ENCODE assay signal across 9 cellular contexts in genomic region chr19:3065675-3066357, GRCh38. TPM values are rescaled to one million over a fixed set of nuclear protein-coding genes. Genes with fewer than 3 reads are reported as not detected.
DNase-seq lines count a peak whose midpoint lies in the region; ATAC-seq and TF ChIP-seq lines count a peak whose summit lies in the region.
"Had no signal": no experiment of that assay in that cellular context is flagged by ENCODE, and none has a peak within 500 bp of the region (broad histone marks: within the 10 kb centered on the region; RNA-seq: fewer than 3 reads in every experiment).

No MANE protein-coding gene starts in this region.

- no peak for ATAC-seq in CD4-positive, CD25-positive, alpha-beta regulatory T cell (ENCODE audit: low read depth in 2 of 2)
- peak; percentile 70 for ATAC-seq in HG03108 (IDR thresholded peaks at IDR 0.05; ENCODE audit: unreplicated experiment)
- ATAC-seq in GM21529 (IDR thresholded peaks at IDR 0.05; ENCODE audit: unreplicated experiment), result no peak
- no peak for ATAC-seq in activated CD8-positive, alpha-beta T cell treated with anti-CD3 and anti-CD28 coated beads, Interleukin-2, amount 10 ng/mL, durations not matched to agents 7 days and 5 days

- no peak overlapping the region for H3K4me3 Mint-ChIP-seq in CD4-positive, CD25-positive, alpha-beta regulatory T cell
- no peak overlapping the region for H3K4me3 Mint-ChIP-seq in activated CD8-positive, alpha-beta T cell treated with anti-CD3 and anti-CD28 coated beads, Interleukin-2, amount 10 ng/mL, durations not matched to agents 7 days and 5 days

- in situ Hi-C loops in GM18951 (cut with MboI; ENCODE audit: low sequenced_read_pairs, unreplicated experiment), result no loop called here

- POLR2A ChIA-PET in activated CD8-positive, alpha-beta T cell treated with anti-CD3 and anti-CD28 coated beads, Interleukin-2, amount 10 ng/mL, durations not matched to agents 7 days and 5 days (lab: Charles Lee), result no interaction called here

- peak overlapping the region; percentile 19; the same call in 1 of the 2 replicates for H3K9ac ChIP-seq in SU-DHL-6 (ENCODE audit: low read length)
- H3K9ac ChIP-seq: KMS-11 had no signal

- peak overlapping the region; percentile 23 for H3K4me2 ChIP-seq in SU-DHL-6 (ENCODE audit: low read depth, low read length, poor library complexity, severe bottlenecking)
- H3K4me2 ChIP-seq: KMS-11 had no signal

- H3K9me3 Mint-ChIP-seq in CD4-positive, CD25-positive, alpha-beta regulatory T cell, result peaks cover 0 to 2% (median 0%) of the 10 kb centered on the region in 7 donors
- H3K9me3 Mint-ChIP-seq in activated CD8-positive, alpha-beta T cell treated with anti-CD3 and anti-CD28 coated beads, Interleukin-2, amount 10 ng/mL, durations not matched to agents 7 days and 5 days (ENCODE audit: insufficient read depth), result no peaks in the 10 kb centered on the region

- intact Hi-C loops in tibial artery (cut with DNase I; ENCODE audit: low total_unique reads), result no loop called here

- H3K27ac ChIP-seq in CD4-positive, CD25-positive, alpha-beta regulatory T cell (ENCODE audit: insufficient read depth, low read length, poor library complexity, severe bottlenecking), result no peak overlapping the region
- H3K27ac ChIP-seq in SU-DHL-6 (ENCODE audit: low read depth, low read length), result peak overlapping the region; percentile 46
- H3K27ac ChIP-seq in tibial artery, result no peak overlapping the region
- H3K27ac ChIP-seq: KMS-11 had no signal

- H3K4me3 ChIP-seq in CD4-positive, CD25-positive, alpha-beta regulatory T cell (ENCODE audit: low read depth, low read length), result no peak overlapping the region
- H3K4me3 ChIP-seq in SU-DHL-6 (ENCODE audit: insufficient read depth, low read length, poor library complexity, severe bottlenecking), result no peak overlapping the region
- H3K4me3 ChIP-seq in tibial artery, result no peak overlapping the region

- peak overlapping the region; percentile 59 to 92 (median 60) for H3K27ac Mint-ChIP-seq in CD4-positive, CD25-positive, alpha-beta regulatory T cell
- no peak overlapping the region for H3K27ac Mint-ChIP-seq in activated CD8-positive, alpha-beta T cell treated with anti-CD3 and anti-CD28 coated beads, Interleukin-2, amount 10 ng/mL, durations not matched to agents 7 days and 5 days

- H3K4me1 Mint-ChIP-seq in CD4-positive, CD25-positive, alpha-beta regulatory T cell, result peaks cover 0 to 28% (median 6%) of the 10 kb centered on the region in 4 donors
- peaks cover 17% of the 10 kb centered on the region for H3K4me1 Mint-ChIP-seq in activated CD8-positive, alpha-beta T cell treated with anti-CD3 and anti-CD28 coated beads, Interleukin-2, amount 10 ng/mL, durations not matched to agents 7 days and 5 days (ENCODE audit: low read depth)

- H3K9me3 ChIP-seq in CD4-positive, CD25-positive, alpha-beta regulatory T cell (ENCODE audit: control insufficient read depth in 2 of 2, low read length in 2 of 2), result no peaks in the 10 kb centered on the region
- no peaks in the 10 kb centered on the region for H3K9me3 ChIP-seq in SU-DHL-6 (ENCODE audit: insufficient read depth, low read length)
- H3K9me3 ChIP-seq in tibial artery, result no peaks in the 10 kb centered on the region

- no peaks in the 10 kb centered on the region for H3K9me2 ChIP-seq in SU-DHL-6 (replicated peaks; ENCODE audit: insufficient read depth, low read length)

- H2AFZ ChIP-seq in SU-DHL-6 (ENCODE audit: low read depth, low read length, severe bottlenecking), result peak overlapping the region; percentile 42

- H4K20me1 ChIP-seq in SU-DHL-6 (ENCODE audit: low read depth, low read length), result no peaks in the 10 kb centered on the region

- no peaks in the 10 kb centered on the region for H3K27me3 ChIP-seq in CD4-positive, CD25-positive, alpha-beta regulatory T cell (ENCODE audit: control insufficient read depth, insufficient read depth, low read length)
- H3K27me3 ChIP-seq in SU-DHL-6 (ENCODE audit: low read length), result no peaks in the 10 kb centered on the region
- H3K27me3 ChIP-seq in tibial artery, result peaks cover 0 to 6% of the 10 kb centered on the region in 2 donors

- H3K36me3 ChIP-seq in CD4-positive, CD25-positive, alpha-beta regulatory T cell (ENCODE audit: control insufficient read depth, insufficient read depth, low read length), result peaks cover under 1% of the 10 kb centered on the region
- H3K36me3 ChIP-seq in SU-DHL-6 (ENCODE audit: low read length) (no peaks in the 10 kb centered on the region), tibial artery (no peaks in the 10 kb centered on the region)

- H3K4me1 ChIP-seq in CD4-positive, CD25-positive, alpha-beta regulatory T cell (ENCODE audit: control insufficient read depth, insufficient read depth, low read length, poor library complexity, severe bottlenecking), result peaks cover 13% of the 10 kb centered on the region
- H3K4me1 ChIP-seq in tibial artery, result peaks cover 0 to 13% (median 12%) of the 10 kb centered on the region in 4 donors

- CTCF ChIA-PET in activated CD8-positive, alpha-beta T cell treated with anti-CD3 and anti-CD28 coated beads, Interleukin-2, amount 10 ng/mL, durations not matched to agents 7 days and 5 days (lab: Charles Lee), result interaction anchor here (1.1 to 1.3 kb wide), 2 partner anchors 10 to 108 kb away, joined by 3 to 4 read pairs; no protein-coding TSS in a partner anchor

- H3K36me3 Mint-ChIP-seq in CD4-positive, CD25-positive, alpha-beta regulatory T cell, result peaks cover 2% of the 10 kb centered on the region
- H3K36me3 Mint-ChIP-seq in activated CD8-positive, alpha-beta T cell treated with anti-CD3 and anti-CD28 coated beads, Interleukin-2, amount 10 ng/mL, durations not matched to agents 7 days and 5 days (ENCODE audit: low read depth), result peaks cover 3% of the 10 kb centered on the region

- peaks cover 14% of the 10 kb centered on the region for H3F3A ChIP-seq in SU-DHL-6 (ENCODE audit: insufficient read depth)

- H3K79me2 ChIP-seq in SU-DHL-6 (ENCODE audit: insufficient read depth, low read length), result no peaks in the 10 kb centered on the region

- DNase-seq in CD4-positive, CD25-positive, alpha-beta regulatory T cell, result no peak
- DNase-seq in occipital lobe (lab: John Stamatoyannopoulos, UW) (no peak), tibial artery (no peak)
- no peak for DNase-seq in activated CD8-positive, alpha-beta T cell treated with anti-CD3 and anti-CD28 coated beads, Interleukin-2, amount 10 ng/mL, durations not matched to agents 7 days and 5 days

- TF ChIP-seq CTCF in SU-DHL-6 (IDR thresholded peaks at IDR 0.05; ENCODE audit: insufficient read depth, low read length, poor library complexity, severe bottlenecking) (no peak), tibial artery (IDR thresholded peaks at IDR 0.05) (no peak)

- no peaks in the 10 kb centered on the region for H3K27me3 Mint-ChIP-seq in CD4-positive, CD25-positive, alpha-beta regulatory T cell
- H3K27me3 Mint-ChIP-seq in activated CD8-positive, alpha-beta T cell treated with anti-CD3 and anti-CD28 coated beads, Interleukin-2, amount 10 ng/mL, durations not matched to agents 7 days and 5 days (ENCODE audit: low read depth), result no peaks in the 10 kb centered on the region

- peak; percentile 41 for TF ChIP-seq POLR2A in GM18951 (IDR thresholded peaks at IDR 0.05; ENCODE audit: extremely low read depth, insufficient read depth, insufficient read length)

RNA-seq across cellular contexts. Expression of gene TLE5, which starts 3.5 kb away (rescaled TPM):
- total RNA-seq in CD4-positive, CD25-positive, alpha-beta regulatory T cell, result 1,009 TPM
- polyA plus RNA-seq in CD4-positive, CD25-positive, alpha-beta regulatory T cell, result 100 to 1,000 TPM; 608 to 773 (median 661) TPM
- total RNA-seq in occipital lobe, result 95.8 TPM
- 100 to 1,000 TPM; 635 to 655 TPM for total RNA-seq in activated CD8-positive, alpha-beta T cell treated with anti-CD3 and anti-CD28 coated beads, Interleukin-2, amount 10 ng/mL, durations not matched to agents 7 days and 5 days

RNA-seq across cellular contexts. Expression of gene GNA11, which starts 28.3 kb away (rescaled TPM):
- 0.81 TPM for total RNA-seq in CD4-positive, CD25-positive, alpha-beta regulatory T cell
- polyA plus RNA-seq in CD4-positive, CD25-positive, alpha-beta regulatory T cell, result under 1 TPM in 3 of 4 donors, not detected in 1; 0.21 to 0.44 (median 0.23) TPM
- 56.8 TPM for total RNA-seq in occipital lobe
- under 1 TPM; 0.08 to 0.71 TPM for total RNA-seq in activated CD8-positive, alpha-beta T cell treated with anti-CD3 and anti-CD28 coated beads, Interleukin-2, amount 10 ng/mL, durations not matched to agents 7 days and 5 days

RNA-seq across cellular contexts. Expression of gene TLE2, which starts 36.7 kb away (rescaled TPM):
- total RNA-seq in CD4-positive, CD25-positive, alpha-beta regulatory T cell, result 9.3 TPM
- 1 to 10 TPM; 3.1 to 4.5 (median 3.9) TPM for polyA plus RNA-seq in CD4-positive, CD25-positive, alpha-beta regulatory T cell
- 6.1 TPM for total RNA-seq in occipital lobe
- under 1 TPM; 0.24 to 0.57 TPM for total RNA-seq in activated CD8-positive, alpha-beta T cell treated with anti-CD3 and anti-CD28 coated beads, Interleukin-2, amount 10 ng/mL, durations not matched to agents 7 days and 5 days

Comparison
In these comparisons a context has a peak if more than half of its experiments do, and no peak if none do; other contexts are left out.
1. RNA of gene GNA11, which starts 28.3 kb away (total RNA-seq): 56.8 TPM in occipital lobe (single experiment); 0.81 TPM in CD4-positive, CD25-positive, alpha-beta regulatory T cell (single experiment) and 0.08 to 0.71 TPM in activated CD8-positive, alpha-beta T cell treated with anti-CD3 and anti-CD28 coated beads, Interleukin-2, amount 10 ng/mL, durations not matched to agents 7 days and 5 days; every median in the first group is over 10 times any median in the second.